ENCODE assay signal across 9 cellular contexts in the genomic region with DNA sequence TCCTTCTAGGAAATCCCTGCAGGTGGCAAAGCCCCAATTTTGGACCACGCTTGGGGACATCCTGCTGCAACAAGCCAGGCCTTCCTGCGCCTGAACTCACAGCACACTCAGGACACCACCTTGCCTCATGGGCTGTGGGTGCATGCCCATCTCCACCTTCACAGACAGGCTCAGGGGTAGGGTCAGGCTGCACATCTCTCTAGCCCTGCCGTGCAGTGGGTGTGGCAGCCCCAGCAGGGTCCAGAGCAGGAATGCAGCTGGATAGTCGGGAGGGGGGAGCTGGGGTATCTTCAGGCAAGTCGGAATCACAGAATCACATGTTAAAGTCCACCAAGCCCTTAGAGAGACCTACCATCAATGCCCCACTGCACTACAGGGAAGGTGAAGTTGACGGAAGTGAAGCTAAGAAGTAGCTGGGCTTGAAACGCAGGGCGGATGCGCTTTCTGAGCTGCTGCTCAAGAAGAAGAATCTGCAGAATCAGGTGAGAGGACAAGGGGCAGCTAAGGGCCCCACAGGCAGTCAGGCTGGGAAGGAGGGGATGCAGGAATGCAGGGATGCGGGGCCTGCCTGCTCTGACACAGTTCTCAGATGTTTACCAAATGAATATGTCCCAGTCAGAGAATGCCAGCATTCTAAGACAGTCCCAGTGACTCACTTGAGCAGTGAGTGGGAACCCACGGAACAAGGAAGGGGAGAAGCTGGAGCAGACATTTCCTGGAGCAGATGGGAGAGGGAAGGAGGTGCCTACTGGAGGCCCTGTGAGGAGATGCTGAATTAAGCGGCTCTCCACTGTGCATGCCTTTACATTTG. TPM values are rescaled to one million over a fixed set of nuclear protein-coding genes. Genes with fewer than 3 reads are reported as not detected.
DNase-seq lines count a peak whose midpoint lies in the region; ATAC-seq, FAIRE-seq and TF ChIP-seq lines count a peak whose summit lies in the region.
"Had no signal": no experiment of that assay in that cellular context is flagged by ENCODE, and none has a peak within 500 bp of the region (broad histone marks: within the 10 kb centered on the region; RNA-seq: fewer than 3 reads in every experiment).

No MANE protein-coding gene starts in this region.

- H3K4me3 ChIP-seq in A549 = no peak overlapping the region
- H3K4me3 ChIP-seq in mesenchymal stem cell (ENCODE audit: insufficient read depth in 1 of 2, low read depth in 1 of 2, low read length in 2 of 2) = no peak overlapping the region

- no peak for TF ChIP-seq POLR2A in A549 (IDR thresholded peaks at IDR 0.05; ENCODE audit: low read length)

- H3K36me3 ChIP-seq in mesenchymal stem cell (ENCODE audit: control insufficient read depth in 1 of 2, insufficient read depth in 2 of 2, low read depth in 1 of 2, low read length in 2 of 2) = peaks cover 20 to 28% of the 10 kb centered on the region in 2 experiments

- H2AFZ ChIP-seq in mesenchymal stem cell (ENCODE audit: low read depth, low read length) = no peak overlapping the region

- peak; percentile 63 to 80 for ATAC-seq in A549

- H3K27me3 ChIP-seq in mesenchymal stem cell (ENCODE audit: control insufficient read depth in 1 of 2, insufficient read depth in 1 of 2, low read length in 2 of 2) = no peaks in the 10 kb centered on the region

- peak overlapping the region; percentile 27 for H3K9ac ChIP-seq in mesenchymal stem cell (ENCODE audit: low read length)

- H2BK12ac ChIP-seq in mesenchymal stem cell (ENCODE audit: low read length in 2 of 2) = peak overlapping the region in 1 of 2 experiments; percentile 8

- no peaks in the 10 kb centered on the region for H3K36me3 Mint-ChIP-seq in T-helper 2 cell treated with Interferon-gamma antibody and Interleukin-4, amounts not matched to agents 5 μg/mL and 100 μg/mL, for 36 hours (ENCODE audit: low read depth)

- no peak overlapping the region for H4K8ac ChIP-seq in mesenchymal stem cell (ENCODE audit: low read length)

- H3K23ac ChIP-seq in mesenchymal stem cell (ENCODE audit: low read length in 2 of 2) = no peak overlapping the region

- H3K27me3 Mint-ChIP-seq in T-helper 2 cell treated with Interferon-gamma antibody and Interleukin-4, amounts not matched to agents 5 μg/mL and 100 μg/mL, for 36 hours (ENCODE audit: low read depth) = no peaks in the 10 kb centered on the region

- H3K4me2 ChIP-seq in A549 (peak overlapping the region; percentile 47), mesenchymal stem cell (ENCODE audit: low read length, poor library complexity, severe bottlenecking) (no peak overlapping the region)

- H2BK5ac ChIP-seq in mesenchymal stem cell (ENCODE audit: low read depth, low read length, poor library complexity, severe bottlenecking) = no peak overlapping the region

- POLR2A ChIA-PET in A549 (lab: Yijun Ruan, JAX) = interaction anchor here (0.7 kb wide), 1 partner anchor 12 kb away, joined by 3 read pairs; a partner anchor contains a TSS

- no peak overlapping the region for H2AK5ac ChIP-seq in mesenchymal stem cell (ENCODE audit: low read length, severe bottlenecking)

- no peak overlapping the region for H3K4me3 Mint-ChIP-seq in T-helper 2 cell treated with Interferon-gamma antibody and Interleukin-4, amounts not matched to agents 5 μg/mL and 100 μg/mL, for 36 hours

- H3K79me1 ChIP-seq in mesenchymal stem cell (replicated peaks; ENCODE audit: low read length, poor library complexity, severe bottlenecking) = peaks cover 51% of the 10 kb centered on the region

- no peak for FAIRE-seq in A549 (lab: Jason Lieb, UNC)

- no peaks in the 10 kb centered on the region for H3K9me3 Mint-ChIP-seq in T-helper 2 cell treated with Interferon-gamma antibody and Interleukin-4, amounts not matched to agents 5 μg/mL and 100 μg/mL, for 36 hours

- TF ChIP-seq CTCF in A549 (IDR thresholded peaks at IDR 0.05) = no peak

- no peaks in the 10 kb centered on the region for H3K4me1 Mint-ChIP-seq in T-helper 2 cell treated with Interferon-gamma antibody and Interleukin-4, amounts not matched to agents 5 μg/mL and 100 μg/mL, for 36 hours (ENCODE audit: low read depth)

- no peak overlapping the region for H3K4ac ChIP-seq in mesenchymal stem cell (ENCODE audit: low read depth in 1 of 2, low read length in 2 of 2)

- peaks cover 36% of the 10 kb centered on the region for H3K4me1 ChIP-seq in A549
- peaks cover 12% of the 10 kb centered on the region for H3K4me1 ChIP-seq in mesenchymal stem cell (ENCODE audit: control insufficient read depth, insufficient read depth, low read depth, low read length)

- TF ChIP-seq EP300 in A549 (IDR thresholded peaks at IDR 0.05) = no peak

- peak overlapping the region; percentile 1 for H4K91ac ChIP-seq in mesenchymal stem cell (ENCODE audit: low read length)

- no peak overlapping the region for H2BK15ac ChIP-seq in mesenchymal stem cell (ENCODE audit: low read depth, poor library complexity, severe bottlenecking)

- H3K27ac Mint-ChIP-seq in T-helper 2 cell treated with Interferon-gamma antibody and Interleukin-4, amounts not matched to agents 5 μg/mL and 100 μg/mL, for 36 hours = no peak overlapping the region

- H3K27ac ChIP-seq in A549 (peak overlapping the region; percentile 21 to 52; a peak in 3 of 6 replicates), mesenchymal stem cell (ENCODE audit: low read length, poor library complexity, severe bottlenecking) (peak overlapping the region; percentile 37)

- H3K18ac ChIP-seq in mesenchymal stem cell (ENCODE audit: low read depth in 1 of 2, low read length in 2 of 2) = peak overlapping the region; percentile 0 to 52

- WGBS in A549 (ENCODE audit: missing lambda C conversion rate) = 66% methylated on average over 11 of the region's 12 CpGs
- WGBS in mesenchymal stem cell = 76% methylated on average over 11 of the region's 12 CpGs

- CTCF ChIA-PET in A549 (lab: Yijun Ruan, JAX) = interaction anchor here (0.7 to 1.8 kb wide), 5 partner anchors 8 to 114 kb away, joined by 3 to 7 read pairs (median 4); no protein-coding TSS in a partner anchor

- no peak overlapping the region for H3K14ac ChIP-seq in mesenchymal stem cell (ENCODE audit: low read length in 2 of 2)

- no peak overlapping the region for H2BK120ac ChIP-seq in mesenchymal stem cell (ENCODE audit: low read depth, low read length)

- H3K9me3 ChIP-seq in A549 = no peaks in the 10 kb centered on the region
- H3K9me3 ChIP-seq in mesenchymal stem cell (ENCODE audit: control insufficient read depth, low read length) = no peaks in the 10 kb centered on the region

- DNase-seq in A549 (ENCODE audit: low read depth in 1 of 2, low spot score in 1 of 2) (peak in 1 of 2 experiments; percentile 38), HT-29 (ENCODE audit: low spot score) (peak; percentile 60), dedifferentiated amniotic fluid mesenchymal stem cell (ENCODE audit: extremely low spot score) (peak; percentile 52), mesenchymal stem cell (peak; percentile 81), NCI-H2107 (lab: John Stamatoyannopoulos, UW) (no peak), NCI-H345 (lab: John Stamatoyannopoulos, UW) (no peak)
- no peak for DNase-seq in T-helper 2 cell treated with Interferon-gamma antibody and Interleukin-4, amounts not matched to agents 5 μg/mL and 100 μg/mL, for 36 hours (ENCODE audit: low spot score)
- DNase-seq in central memory CD4-positive, alpha-beta T cell = no peak
- DNase-seq: COR-L47 had no signal

- TF ChIP-seq RAD21 in A549 (conservative IDR thresholded peaks at IDR 0.05 in 1 of 2, IDR thresholded peaks at IDR 0.05 in 1 of 2) = no peak

TF ChIP-seq in A549, 52 proteins besides CTCF, POLR2A, EP300 and RAD21 (continues in another document):
- TF ChIP-seq FOXS1 (CRISPR knock-in tag; IDR thresholded peaks at IDR 0.05) (no peak), FOSL2 (IDR thresholded peaks at IDR 0.05) (no peak), FOSL2 (CRISPR knock-in tag; IDR thresholded peaks at IDR 0.05) (peak; percentile 25; the same call in 1 of the 2 replicates)
- TF ChIP-seq, protein P1, sequence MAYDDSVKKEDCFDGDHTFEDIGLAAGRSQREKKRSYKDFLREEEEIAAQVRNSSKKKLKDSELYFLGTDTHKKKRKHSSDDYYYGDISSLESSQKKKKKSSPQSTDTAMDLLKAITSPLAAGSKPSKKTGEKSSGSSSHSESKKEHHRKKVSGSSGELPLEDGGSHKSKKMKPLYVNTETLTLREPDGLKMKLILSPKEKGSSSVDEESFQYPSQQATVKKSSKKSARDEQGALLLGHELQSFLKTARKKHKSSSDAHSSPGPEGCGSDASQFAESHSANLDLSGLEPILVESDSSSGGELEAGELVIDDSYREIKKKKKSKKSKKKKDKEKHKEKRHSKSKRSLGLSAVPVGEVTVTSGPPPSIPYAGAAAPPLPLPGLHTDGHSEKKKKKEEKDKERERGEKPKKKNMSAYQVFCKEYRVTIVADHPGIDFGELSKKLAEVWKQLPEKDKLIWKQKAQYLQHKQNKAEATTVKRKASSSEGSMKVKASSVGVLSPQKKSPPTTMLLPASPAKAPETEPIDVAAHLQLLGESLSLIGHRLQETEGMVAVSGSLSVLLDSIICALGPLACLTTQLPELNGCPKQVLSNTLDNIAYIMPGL (CRISPR knock-in tag; IDR thresholded peaks at IDR 0.05; ENCODE audit: borderline replicate concordance) = no peak

RNA-seq across cellular contexts. Expression of a gene that starts 11.3 kb away (rescaled TPM):
- 107 and 126 TPM in 2 replicates for polyA plus RNA-seq in A549 (2011; rRNA removed)
- polyA plus RNA-seq in A549 (2012; cell fraction: cytosol; rRNA removed) = 84.1 and 91.4 TPM in 2 replicates
- polyA plus RNA-seq in A549 (2012; cell fraction: nucleus; rRNA removed) = 86.4 and 139 TPM in 2 replicates
- polyA plus RNA-seq in A549 (2017; fragmentation: RNase III; extraction: RNeasy Plus Mini Kit Qiagen cat#74134 plus additional on column Dnase treatment) = 98.5 to 107 TPM (median 104 TPM) in 3 replicates
- 65.5 and 65.6 TPM in 2 replicates for polyA minus RNA-seq in A549 (2011; rRNA and poly(A)+ RNA removed)
- total RNA-seq in HT-29 (2014; rRNA removed; shearing (Covaris generic)) = 68.0 and 74.6 TPM in 2 replicates
- polyA plus RNA-seq in mesenchymal stem cell (2013, experiment 1 of 2) = 173 TPM
- 171 TPM for polyA plus RNA-seq in mesenchymal stem cell (2013, experiment 2 of 2)

RNA-seq across cellular contexts. Expression of a gene that starts 39.6 kb away (rescaled TPM):
- 77.0 and 86.5 TPM in 2 replicates for polyA plus RNA-seq in A549 (2011; rRNA removed)
- 78.6 and 80.2 TPM in 2 replicates for polyA plus RNA-seq in A549 (2012; cell fraction: cytosol; rRNA removed)
- polyA plus RNA-seq in A549 (2012; cell fraction: nucleus; rRNA removed) = 37.9 and 48.4 TPM in 2 replicates
- polyA plus RNA-seq in A549 (2017; fragmentation: RNase III; extraction: RNeasy Plus Mini Kit Qiagen cat#74134 plus additional on column Dnase treatment) = 61.3 to 70.6 TPM (median 67.2 TPM) in 3 replicates
- 47.2 and 54.9 TPM in 2 replicates for polyA minus RNA-seq in A549 (2011; rRNA and poly(A)+ RNA removed)
- total RNA-seq in HT-29 (2014; rRNA removed; shearing (Covaris generic)) = 24.4 and 28.5 TPM in 2 replicates
- 20.8 TPM for polyA plus RNA-seq in mesenchymal stem cell (2013, experiment 1 of 2)
- polyA plus RNA-seq in mesenchymal stem cell (2013, experiment 2 of 2) = 21.0 TPM

RNA-seq across cellular contexts. Expression of a gene that starts 57.0 kb away (rescaled TPM):
- polyA plus RNA-seq in A549 (2011; rRNA removed) (24.7 and 25.7 TPM in 2 replicates), A549 (2017; fragmentation: RNase III; extraction: RNeasy Plus Mini Kit Qiagen cat#74134 plus additional on column Dnase treatment) (8.7 TPM in 3 replicates)
- 8.2 and 9.9 TPM in 2 replicates for polyA plus RNA-seq in A549 (2012; cell fraction: cytosol; rRNA removed)
- polyA plus RNA-seq in A549 (2012; cell fraction: nucleus; rRNA removed) = 4.4 and 6.7 TPM in 2 replicates
- 26.4 and 31.6 TPM in 2 replicates for polyA minus RNA-seq in A549 (2011; rRNA and poly(A)+ RNA removed)
- 2.0 and 2.9 TPM in 2 replicates for total RNA-seq in HT-29 (2014; rRNA removed; shearing (Covaris generic))
- 11.1 TPM for polyA plus RNA-seq in mesenchymal stem cell (2013, experiment 1 of 2)
- 11.3 TPM for polyA plus RNA-seq in mesenchymal stem cell (2013, experiment 2 of 2)

Comparison
In these comparisons a context has a peak if more than half of its experiments do, and no peak if none do; other contexts are left out.
1. DNase-seq: peak in HT-29 (single experiment), dedifferentiated amniotic fluid mesenchymal stem cell (single experiment) and mesenchymal stem cell (single experiment); none in T-helper 2 cell treated with Interferon-gamma antibody and Interleukin-4, amounts not matched to agents 5 μg/mL and 100 μg/mL, for 36 hours (single experiment), central memory CD4-positive, alpha-beta T cell (single experiment), NCI-H2107 (single experiment) and NCI-H345 (single experiment).